Comparison of ENCODE assay signal across 16 cellular contexts in genomic region chr16:54651851-54652770, GRCh38.
DNase-seq lines count a peak whose midpoint lies in the region; ATAC-seq and TF ChIP-seq lines count a peak whose summit lies in the region.
"Had no signal": no experiment of that assay in that cellular context is flagged by ENCODE, and none has a peak within 500 bp of the region (broad histone marks: within the 10 kb centered on the region; RNA-seq: fewer than 3 reads in every experiment).

No MANE protein-coding gene starts in this region.

- TF ChIP-seq CTCF in NB4 (IDR thresholded peaks at IDR 0.05; ENCODE audit: low read depth, low read length) (no peak), neural cell (IDR thresholded peaks at IDR 0.05; ENCODE audit: poor library complexity, severe bottlenecking) (no peak), MM.1S (IDR thresholded peaks at IDR 0.05; ENCODE audit: low read length) (no peak), ovary (IDR thresholded peaks at IDR 0.05) (no peak)

- H3K4me1 ChIP-seq in ES-I3 (ENCODE audit: insufficient read depth, low read length): peaks cover 38% of the 10 kb centered on the region
- peaks cover 66% of the 10 kb centered on the region for H3K4me1 ChIP-seq in ectodermal cell (ENCODE audit: control insufficient read depth, insufficient read depth, low read length)
- H3K4me1 ChIP-seq in MM.1S (ENCODE audit: low read length): no peaks in the 10 kb centered on the region
- H3K4me1 ChIP-seq in ovary (ENCODE audit: insufficient read depth): peaks cover 7% of the 10 kb centered on the region
- H3K4me1 ChIP-seq: SJSA1 had no signal

- H4K20me1 ChIP-seq in neural cell (ENCODE audit: insufficient read depth) (no peaks in the 10 kb centered on the region), MM.1S (ENCODE audit: insufficient read depth, low read length) (no peaks in the 10 kb centered on the region)

- H3K9me3 ChIP-seq in ES-I3 (ENCODE audit: control insufficient read depth, insufficient read depth, low read length) (no peaks in the 10 kb centered on the region), ectodermal cell (ENCODE audit: control insufficient read depth, low read length) (no peaks in the 10 kb centered on the region), neural cell (ENCODE audit: low read length) (no peaks in the 10 kb centered on the region), MM.1S (replicated peaks; ENCODE audit: insufficient read depth, low read length) (no peaks in the 10 kb centered on the region), ovary (no peaks in the 10 kb centered on the region)
- H3K9me3 ChIP-seq: heart right ventricle, SJSA1, tibial artery had no signal

- peak overlapping the region; percentile 7; the same call in 1 of the 2 replicates for H3K9ac ChIP-seq in ES-I3 (ENCODE audit: low read depth, low read length)
- H3K9ac ChIP-seq in neural cell (ENCODE audit: low read length): no peak overlapping the region
- no peak overlapping the region for H3K9ac ChIP-seq in MM.1S (ENCODE audit: low read length)

- peak overlapping the region; percentile 82 for H3K27ac ChIP-seq in ectodermal cell (ENCODE audit: insufficient read depth, low read depth, low read length, poor library complexity, severe bottlenecking)
- H3K27ac ChIP-seq in neural cell (ENCODE audit: low read length): no peak overlapping the region
- no peak overlapping the region for H3K27ac ChIP-seq in MM.1S (ENCODE audit: low read length)
- H3K27ac ChIP-seq in ovary: no peak overlapping the region
- H3K27ac ChIP-seq: heart right ventricle, SJSA1, tibial artery had no signal

- H3K27me3 ChIP-seq in ectodermal cell (ENCODE audit: control insufficient read depth, insufficient read depth, low read length, poor library complexity, severe bottlenecking) (no peaks in the 10 kb centered on the region), neural cell (ENCODE audit: insufficient read depth, low read depth, low read length) (peaks cover 78% of the 10 kb centered on the region), MM.1S (replicated peaks; ENCODE audit: insufficient read depth, low read length) (no peaks in the 10 kb centered on the region), ovary (no peaks in the 10 kb centered on the region)
- H3K27me3 ChIP-seq: heart right ventricle, SJSA1, tibial artery had no signal

- no peak overlapping the region for H2AFZ ChIP-seq in neural cell (ENCODE audit: low read depth, low read length)
- no peak overlapping the region for H2AFZ ChIP-seq in MM.1S (ENCODE audit: low read length)

- no peaks in the 10 kb centered on the region for H3K9me2 ChIP-seq in neural cell (ENCODE audit: insufficient read depth, low read length)
- H3K9me2 ChIP-seq in MM.1S (replicated peaks; ENCODE audit: insufficient read depth, low read length): no peaks in the 10 kb centered on the region

- TF ChIP-seq RAD21 in neural cell (conservative IDR thresholded peaks at IDR 0.05): no peak

- 20 to 23% methylated on average over 13 to 14 of the region's 14 CpGs for WGBS in ectodermal cell, 2 experiments
- WGBS in ovary, 3 donors: 38 to 62% (median 44%) methylated on average over 14 of the region's 14 CpGs

- H3K79me2 ChIP-seq in neural cell (replicated peaks; ENCODE audit: insufficient read depth, low read length) (no peaks in the 10 kb centered on the region), MM.1S (ENCODE audit: low read length) (no peaks in the 10 kb centered on the region)

- DNase-seq in NB4 (ENCODE audit: low read depth): peak; percentile 86
- DNase-seq in SHP77 (lab: John Stamatoyannopoulos, UW): no peak
- DNase-seq in MM.1S: no peak
- DNase-seq in ovary: no peak
- DNase-seq: activated naive CD4-positive, alpha-beta T cell treated with anti-CD3 and anti-CD28 coated beads for 36 hours; Calu3; heart right ventricle; IMR-90; NCI-H1930; NCI-H774; tibial artery had no signal

- H3K4me3 ChIP-seq in NB4 (ENCODE audit: low read depth, low read length) (no peak overlapping the region), ectodermal cell (ENCODE audit: insufficient read depth, low read depth, low read length) (no peak overlapping the region), neural cell (ENCODE audit: low read length) (peak overlapping the region; percentile 30), MM.1S (ENCODE audit: low read length) (no peak overlapping the region), ovary (no peak overlapping the region)
- H3K4me3 ChIP-seq: heart right ventricle, SJSA1, tibial artery had no signal

- intact Hi-C loops in ovary (cut with DNase I): no loop called here

- H3K36me3 ChIP-seq in ES-I3 (ENCODE audit: insufficient read depth, low read length): peaks cover 2% of the 10 kb centered on the region; the same call in 1 of the 2 replicates
- H3K36me3 ChIP-seq in ectodermal cell (ENCODE audit: control insufficient read depth, insufficient read depth, low read length): no peaks in the 10 kb centered on the region
- H3K36me3 ChIP-seq in neural cell (ENCODE audit: insufficient read depth, low read length): no peaks in the 10 kb centered on the region
- no peaks in the 10 kb centered on the region for H3K36me3 ChIP-seq in MM.1S (replicated peaks; ENCODE audit: insufficient read depth, low read length)
- H3K36me3 ChIP-seq in ovary: no peaks in the 10 kb centered on the region
- H3K36me3 ChIP-seq: heart right ventricle, SJSA1, tibial artery had no signal

- no peak for TF ChIP-seq POLR2A in NB4 (IDR thresholded peaks at IDR 0.05; ENCODE audit: extremely low read depth, insufficient read length)
- no peak for TF ChIP-seq POLR2A in ovary (IDR thresholded peaks at IDR 0.05)

- no peak for ATAC-seq in HG02571 (IDR thresholded peaks at IDR 0.05; ENCODE audit: unreplicated experiment)
- ATAC-seq: heart right ventricle had no signal

- H3K4me2 ChIP-seq in neural cell (ENCODE audit: low read length) (no peak overlapping the region), MM.1S (ENCODE audit: low read depth, low read length) (no peak overlapping the region)

- TF ChIP-seq EP300 in neural cell (conservative IDR thresholded peaks at IDR 0.05; ENCODE audit: poor library complexity, severe bottlenecking) (no peak), ovary (IDR thresholded peaks at IDR 0.05) (no peak)

- H3F3A ChIP-seq in neural cell (ENCODE audit: insufficient read depth, low read length, poor library complexity, severe bottlenecking) (no peaks in the 10 kb centered on the region), MM.1S (ENCODE audit: insufficient read depth, low read length) (no peaks in the 10 kb centered on the region)

TF ChIP-seq in neural cell, 6 proteins besides CTCF, POLR2A, EP300 and RAD21:
- TF ChIP-seq POLR2AphosphoS5 (IDR thresholded peaks at IDR 0.05) (no peak), REST (IDR thresholded peaks at IDR 0.05; ENCODE audit: borderline replicate concordance) (no peak), TAF1 (IDR thresholded peaks at IDR 0.05; ENCODE audit: low read depth) (no peak), MXI1 (conservative IDR thresholded peaks at IDR 0.05; ENCODE audit: poor library complexity, severe bottlenecking) (no peak), EZH2 (IDR thresholded peaks at IDR 0.05; ENCODE audit: borderline replicate concordance, insufficient read depth, low read length, poor library complexity, severe bottlenecking) (no peak), SMC3 (conservative IDR thresholded peaks at IDR 0.05; ENCODE audit: poor library complexity) (no peak)
